24 cellular contexts compared by ENCODE assay signal in genomic region chr7:45681596-45682357, GRCh38.
DNase-seq lines count a peak whose midpoint lies in the region; ATAC-seq and TF ChIP-seq lines count a peak whose summit lies in the region.
"Had no signal": no experiment of that assay in that cellular context is flagged by ENCODE, and none has a peak within 500 bp of the region (broad histone marks: within the 10 kb centered on the region; RNA-seq: fewer than 3 reads in every experiment).

No MANE protein-coding gene starts in this region.

- DNase-seq in cardiac septum (ENCODE audit: low spot score) (peak; percentile 69), Right ventricle myocardium superior (no peak), colonic mucosa (peak; percentile 4), omental fat pad (ENCODE audit: low spot score) (no peak), upper lobe of right lung (peak; percentile 35), iPS-NIHi7 (ENCODE audit: extremely low spot score) (no peak), erythroblast (lab: John Stamatoyannopoulos, UW) (no peak)
- DNase-seq: activated naive CD8-positive, alpha-beta T cell treated with anti-CD3 and anti-CD28 coated beads for 36 hours; cerebellar nuclear complex; COR-L47; DMS79; effector memory CD4-positive, alpha-beta T cell; esophagus squamous epithelium; GM23248; NCI-H187 treated with DMSO at 0.1 percent for 48 hours; NCI-H524 treated with DMSO at 0.1 percent for 48 hours; nephron progenitor cell; T-cell had no signal

- no peaks in the 10 kb centered on the region for H3K9me3 ChIP-seq in colonic mucosa
- no peaks in the 10 kb centered on the region for H3K9me3 ChIP-seq in upper lobe of right lung
- H3K9me3 ChIP-seq: BLaER1 treated with 17β-estradiol and CSF1 and Interleukin-3, amounts not matched to agents 10 nM and 100 nM; esophagus squamous epithelium; mucosa of descending colon; SJSA1 had no signal

- H3K36me3 ChIP-seq in colonic mucosa: no peaks in the 10 kb centered on the region
- H3K36me3 ChIP-seq in upper lobe of right lung: no peaks in the 10 kb centered on the region
- H3K36me3 ChIP-seq: esophagus squamous epithelium, SJSA1 had no signal

- H3K27ac ChIP-seq in colonic mucosa: no peak overlapping the region
- no peak overlapping the region for H3K27ac ChIP-seq in upper lobe of right lung
- H3K27ac ChIP-seq: BLaER1 treated with 17β-estradiol and CSF1 and Interleukin-3, amounts not matched to agents 10 nM and 100 nM; esophagus squamous epithelium; GM23248; SJSA1 had no signal

- H3K9ac ChIP-seq in colonic mucosa (ENCODE audit: low read depth in 2 of 2, low read length in 2 of 2): no peak overlapping the region
- H3K9ac ChIP-seq: BLaER1 treated with 17β-estradiol and CSF1 and Interleukin-3, amounts not matched to agents 10 nM and 100 nM; GM23248 had no signal

- H3K4me1 ChIP-seq in colonic mucosa (no peaks in the 10 kb centered on the region), upper lobe of right lung (no peaks in the 10 kb centered on the region)
- H3K4me1 ChIP-seq: esophagus squamous epithelium, SJSA1 had no signal

- H3K27me3 ChIP-seq in colonic mucosa (no peaks in the 10 kb centered on the region), upper lobe of right lung (no peaks in the 10 kb centered on the region)
- H3K27me3 ChIP-seq: BLaER1 treated with 17β-estradiol and CSF1 and Interleukin-3, amounts not matched to agents 10 nM and 100 nM; esophagus squamous epithelium; SJSA1 had no signal

- intact Hi-C loops in cardiac septum (cut with DNase I) (no loop called here), Right ventricle myocardium superior (cut with DNase I) (no loop called here), colonic mucosa (cut with DNase I) (no loop called here), upper lobe of right lung (cut with DNase I) (no loop called here)

- no peak overlapping the region for H3K4me3 ChIP-seq in colonic mucosa
- no peak overlapping the region for H3K4me3 ChIP-seq in upper lobe of right lung
- H3K4me3 ChIP-seq: BLaER1 treated with 17β-estradiol and CSF1 and Interleukin-3, amounts not matched to agents 10 nM and 100 nM; esophagus squamous epithelium; GM23248; mucosa of descending colon; SJSA1 had no signal

- no peak for ATAC-seq in Right ventricle myocardium superior (ENCODE audit: poor library complexity)
- peak; percentile 19 for ATAC-seq in omental fat pad (ENCODE audit: low FRiP score)
- ATAC-seq in upper lobe of right lung: no peak
- no peak for ATAC-seq in HG03139 (IDR thresholded peaks at IDR 0.05; ENCODE audit: unreplicated experiment)
- ATAC-seq: activated CD4-positive, CD25-positive, alpha-beta regulatory T cell treated with anti-CD3 and anti-CD28 coated beads, Interleukin-2, amount 50 U/mL, for 24 hours; mucosa of descending colon; Panc1; T-cell had no signal

- TF ChIP-seq POLR2A in erythroblast (IDR thresholded peaks at IDR 0.05; ENCODE audit: low read length): no peak

- TF ChIP-seq CTCF in colonic mucosa (IDR thresholded peaks at IDR 0.05) (no peak), omental fat pad (IDR thresholded peaks at IDR 0.05) (no peak), upper lobe of right lung (IDR thresholded peaks at IDR 0.05) (no peak)

Comparison
In these comparisons a context has a peak if more than half of its experiments do, and no peak if none do; other contexts are left out.
1. DNase-seq: peak in cardiac septum (single experiment), colonic mucosa (single experiment) and upper lobe of right lung (single experiment); none in Right ventricle myocardium superior (single experiment), omental fat pad (single experiment), iPS-NIHi7 (single experiment) and erythroblast (0 of 2).